21 cellular contexts compared by ENCODE assay signal in genomic region chr2:147568109-147568508, GRCh38.
DNase-seq lines count a peak whose midpoint lies in the region; ATAC-seq, FAIRE-seq and TF ChIP-seq lines count a peak whose summit lies in the region.
"Had no signal": no experiment of that assay in that cellular context is flagged by ENCODE, and none has a peak within 500 bp of the region (broad histone marks: within the 10 kb centered on the region; RNA-seq: fewer than 3 reads in every experiment).

No MANE protein-coding gene starts in this region.

- H3K4me3 ChIP-seq in HepG2 (replicated peaks in 1 of 3; ENCODE audit: insufficient read depth in 1 of 3, low read depth in 2 of 3, low read length in 3 of 3), result no peak overlapping the region
- no peak overlapping the region for H3K4me3 ChIP-seq in right lobe of liver
- H3K4me3 ChIP-seq: A549; BLaER1 treated with 17β-estradiol and CSF1 and Interleukin-3, amounts not matched to agents 10 nM and 100 nM had no signal

- TF ChIP-seq RAD21 in HepG2 (CRISPR knock-in tag; IDR thresholded peaks at IDR 0.05), result no peak

- no peak overlapping the region for H3K27ac Mint-ChIP-seq in stimulated activated memory B cell treated with anti-CD40 and anti-IgM and Interleukin-4, amounts not matched to agents 10 μg/mL and 1 μg/mL and 100 μg/mL, for 72 hours
- H3K27ac Mint-ChIP-seq in activated CD4-positive, alpha-beta memory T cell treated with anti-CD3 and anti-CD28 coated beads, Interleukin-2, amount 10 ng/mL, durations not matched to agents 7 days and 5 days, result no peak overlapping the region
- H3K27ac Mint-ChIP-seq: B cell; CD4-positive, alpha-beta T cell; CD8-positive, alpha-beta T cell had no signal

- H3K4me3 Mint-ChIP-seq in stimulated activated memory B cell treated with anti-CD40 and anti-IgM and Interleukin-4, amounts not matched to agents 10 μg/mL and 1 μg/mL and 100 μg/mL, for 72 hours, result no peak overlapping the region
- H3K4me3 Mint-ChIP-seq in activated T-cell treated with anti-CD3 and anti-CD28 coated beads, Interleukin-2, amount 50 U/mL, for 4 hours, result no peak overlapping the region
- no peak overlapping the region for H3K4me3 Mint-ChIP-seq in activated CD4-positive, alpha-beta memory T cell treated with anti-CD3 and anti-CD28 coated beads, Interleukin-2, amount 10 ng/mL, durations not matched to agents 7 days and 5 days
- H3K4me3 Mint-ChIP-seq: B cell; CD4-positive, alpha-beta T cell; CD8-positive, alpha-beta T cell had no signal

- TF ChIP-seq EP300 in HepG2 (IDR thresholded peaks at IDR 0.05; ENCODE audit: low read depth in 2 of 2, low read length in 2 of 2) (no peak), HepG2 (CRISPR knock-in tag; IDR thresholded peaks at IDR 0.05; ENCODE audit: borderline replicate concordance) (no peak)

- no peaks in the 10 kb centered on the region for H4K20me1 ChIP-seq in HepG2 (ENCODE audit: insufficient read depth, low read length)
- H4K20me1 ChIP-seq: BLaER1 treated with 17β-estradiol and CSF1 and Interleukin-3, amounts not matched to agents 10 nM and 100 nM had no signal

- H3K9ac ChIP-seq in HepG2 (ENCODE audit: insufficient read depth, low read depth, low read length), result no peak overlapping the region
- H3K9ac ChIP-seq: BLaER1 treated with 17β-estradiol and CSF1 and Interleukin-3, amounts not matched to agents 10 nM and 100 nM had no signal

- H2AFZ ChIP-seq in HepG2 (ENCODE audit: low read length), result no peak overlapping the region

- CTCF ChIA-PET in HepG2 (lab: Yijun Ruan, JAX; ENCODE audit: low intra/inter-chr PET ratio, low total read pairs), result no interaction called here
- CTCF ChIA-PET in activated CD4-positive, alpha-beta memory T cell treated with anti-CD3 and anti-CD28 coated beads, Interleukin-2, amount 10 ng/mL, durations not matched to agents 7 days and 5 days (lab: Charles Lee), result no interaction called here

- POLR2A ChIA-PET in HepG2 (lab: Yijun Ruan, JAX), result no interaction called here
- POLR2A ChIA-PET in activated CD4-positive, alpha-beta memory T cell treated with anti-CD3 and anti-CD28 coated beads, Interleukin-2, amount 10 ng/mL, durations not matched to agents 7 days and 5 days (lab: Charles Lee), result no interaction called here

- no TSS peak for BruUV-seq in HepG2 (replicated peaks; lab: Mats Ljungman, UMichigan)

- in situ Hi-C loops in HepG2 (cut with HindIII; ENCODE audit: extremely low pct_ligation_motif_present, low pct_unique_long_range_greater_than_20kb), result no loop called here

- TF ChIP-seq CTCF in HepG2 (CRISPR knock-in tag; IDR thresholded peaks at IDR 0.05), result no peak
- TF ChIP-seq CTCF in right lobe of liver (IDR thresholded peaks at IDR 0.05), result no peak

- FAIRE-seq in HepG2 (lab: Jason Lieb, UNC), result no peak
- FAIRE-seq: A549, D721Med, G401.6, GM12891, GM19239 had no signal

- WGBS in HepG2 (ENCODE audit: low lambda C conversion rate), result 9% methylated on average over 3 of the region's 3 CpGs
- 76% methylated on average over 3 of the region's 3 CpGs for WGBS in right lobe of liver (ENCODE audit: insufficient coverage, low coverage, low lambda C conversion rate, missing lambda C conversion rate)

- no peak for DNase-seq in HepG2 (ENCODE audit: low spot score)
- DNase-seq in right lobe of liver, result no peak
- DNase-seq in activated T-cell treated with anti-CD3 and anti-CD28 coated beads, Interleukin-2, amount 50 U/mL, for 4 hours, result no peak
- no peak for DNase-seq in activated CD4-positive, alpha-beta memory T cell treated with anti-CD3 and anti-CD28 coated beads, Interleukin-2, amount 10 ng/mL, durations not matched to agents 7 days and 5 days
- DNase-seq: AML-193; Caco-2; Calu3; CD4-positive, alpha-beta T cell; CD8-positive, alpha-beta T cell; DMS79 treated with DMSO at 0.1 percent for 48 hours; GF-D8 had no signal

- H3K9me3 ChIP-seq in HepG2 (ENCODE audit: low read length), result no peaks in the 10 kb centered on the region
- no peaks in the 10 kb centered on the region for H3K9me3 ChIP-seq in right lobe of liver
- H3K9me3 ChIP-seq: A549, Caco-2 had no signal

- no peaks in the 10 kb centered on the region for H3K4me1 Mint-ChIP-seq in stimulated activated memory B cell treated with anti-CD40 and anti-IgM and Interleukin-4, amounts not matched to agents 10 μg/mL and 1 μg/mL and 100 μg/mL, for 72 hours
- no peaks in the 10 kb centered on the region for H3K4me1 Mint-ChIP-seq in activated T-cell treated with anti-CD3 and anti-CD28 coated beads, Interleukin-2, amount 50 U/mL, for 4 hours (ENCODE audit: low read depth)
- H3K4me1 Mint-ChIP-seq in activated CD4-positive, alpha-beta memory T cell treated with anti-CD3 and anti-CD28 coated beads, Interleukin-2, amount 10 ng/mL, durations not matched to agents 7 days and 5 days, result no peaks in the 10 kb centered on the region
- H3K4me1 Mint-ChIP-seq: B cell had no signal

- no peak overlapping the region for H3K4me2 ChIP-seq in HepG2 (ENCODE audit: low read depth, low read length)
- H3K4me2 ChIP-seq: A549; BLaER1 treated with 17β-estradiol and CSF1 and Interleukin-3, amounts not matched to agents 10 nM and 100 nM had no signal

- H3K79me2 ChIP-seq in HepG2 (ENCODE audit: insufficient read depth, low read length), result no peaks in the 10 kb centered on the region

- no peaks in the 10 kb centered on the region for H3K27me3 Mint-ChIP-seq in stimulated activated memory B cell treated with anti-CD40 and anti-IgM and Interleukin-4, amounts not matched to agents 10 μg/mL and 1 μg/mL and 100 μg/mL, for 72 hours
- H3K27me3 Mint-ChIP-seq in activated T-cell treated with anti-CD3 and anti-CD28 coated beads, Interleukin-2, amount 50 U/mL, for 4 hours (ENCODE audit: low read depth), result no peaks in the 10 kb centered on the region
- H3K27me3 Mint-ChIP-seq in activated CD4-positive, alpha-beta memory T cell treated with anti-CD3 and anti-CD28 coated beads, Interleukin-2, amount 10 ng/mL, durations not matched to agents 7 days and 5 days, result no peaks in the 10 kb centered on the region
- H3K27me3 Mint-ChIP-seq: B cell; CD4-positive, alpha-beta T cell had no signal

- no peaks in the 10 kb centered on the region for H3K27me3 ChIP-seq in HepG2 (ENCODE audit: control insufficient read depth in 1 of 2, insufficient read depth in 2 of 2, low read length in 2 of 2)
- H3K27me3 ChIP-seq in right lobe of liver, result no peaks in the 10 kb centered on the region
- H3K27me3 ChIP-seq: BLaER1 treated with 17β-estradiol and CSF1 and Interleukin-3, amounts not matched to agents 10 nM and 100 nM had no signal

- H3K36me3 ChIP-seq in HepG2 (replicated peaks in 1 of 2; ENCODE audit: control insufficient read depth in 1 of 2, insufficient read depth in 2 of 2, low read length in 2 of 2) (no peaks in the 10 kb centered on the region), right lobe of liver (no peaks in the 10 kb centered on the region)
- H3K36me3 ChIP-seq: BLaER1 treated with 17β-estradiol and CSF1 and Interleukin-3, amounts not matched to agents 10 nM and 100 nM had no signal

- no peaks in the 10 kb centered on the region for H3K4me1 ChIP-seq in HepG2 (ENCODE audit: insufficient read depth, low read length)
- H3K4me1 ChIP-seq in right lobe of liver, result no peaks in the 10 kb centered on the region
- H3K4me1 ChIP-seq: A549; BLaER1 treated with 17β-estradiol and CSF1 and Interleukin-3, amounts not matched to agents 10 nM and 100 nM; Caco-2 had no signal

- no peak for TF ChIP-seq POLR2A in HepG2 (IDR thresholded peaks at IDR 0.05; ENCODE audit: insufficient read depth in 1 of 2, low read depth in 2 of 2, low read length in 2 of 2)
- no peak for TF ChIP-seq POLR2A in right lobe of liver (IDR thresholded peaks at IDR 0.05)

- ATAC-seq in HepG2 (no peak), right lobe of liver (no peak)
- peak; percentile 20 for ATAC-seq in stimulated activated memory B cell treated with anti-CD40 and anti-IgM and Interleukin-4, amounts not matched to agents 10 μg/mL and 1 μg/mL and 100 μg/mL, for 72 hours
- no peak for ATAC-seq in activated T-cell treated with anti-CD3 and anti-CD28 coated beads, Interleukin-2, amount 50 U/mL, for 4 hours
- ATAC-seq: A549; CD8-positive, alpha-beta T cell had no signal

- H3K9me3 Mint-ChIP-seq in stimulated activated memory B cell treated with anti-CD40 and anti-IgM and Interleukin-4, amounts not matched to agents 10 μg/mL and 1 μg/mL and 100 μg/mL, for 72 hours, result peaks cover 10% of the 10 kb centered on the region
- peaks cover 5% of the 10 kb centered on the region for H3K9me3 Mint-ChIP-seq in activated T-cell treated with anti-CD3 and anti-CD28 coated beads, Interleukin-2, amount 50 U/mL, for 4 hours
- peaks cover 10% of the 10 kb centered on the region for H3K9me3 Mint-ChIP-seq in activated CD4-positive, alpha-beta memory T cell treated with anti-CD3 and anti-CD28 coated beads, Interleukin-2, amount 10 ng/mL, durations not matched to agents 7 days and 5 days
- H3K9me3 Mint-ChIP-seq: CD4-positive, alpha-beta T cell; CD8-positive, alpha-beta T cell had no signal

- intact Hi-C loops in HepG2 (cut with micrococcal nuclease; ENCODE audit: unreplicated experiment) (no loop called here), right lobe of liver (cut with DNase I) (no loop called here)

- H3K27ac ChIP-seq in HepG2 (ENCODE audit: extremely low read length, insufficient read depth, low read length) (no peak overlapping the region), right lobe of liver (no peak overlapping the region)
- H3K27ac ChIP-seq: 22Rv1; A549; BLaER1 treated with 17β-estradiol and CSF1 and Interleukin-3, amounts not matched to agents 10 nM and 100 nM; C4-2B had no signal

- no peaks in the 10 kb centered on the region for H3K36me3 Mint-ChIP-seq in stimulated activated memory B cell treated with anti-CD40 and anti-IgM and Interleukin-4, amounts not matched to agents 10 μg/mL and 1 μg/mL and 100 μg/mL, for 72 hours
- H3K36me3 Mint-ChIP-seq in activated T-cell treated with anti-CD3 and anti-CD28 coated beads, Interleukin-2, amount 50 U/mL, for 4 hours (ENCODE audit: insufficient read depth), result no peaks in the 10 kb centered on the region
- peaks cover 6% of the 10 kb centered on the region for H3K36me3 Mint-ChIP-seq in activated CD4-positive, alpha-beta memory T cell treated with anti-CD3 and anti-CD28 coated beads, Interleukin-2, amount 10 ng/mL, durations not matched to agents 7 days and 5 days (ENCODE audit: low read depth)
- H3K36me3 Mint-ChIP-seq: CD8-positive, alpha-beta T cell had no signal

TF ChIP-seq in HepG2, 621 proteins besides CTCF, POLR2A, EP300 and RAD21 (continues in another document):
- no peak for TF ChIP-seq ZBTB33 (CRISPR knock-in tag; IDR thresholded peaks at IDR 0.05)
